In the genomic region with DNA sequence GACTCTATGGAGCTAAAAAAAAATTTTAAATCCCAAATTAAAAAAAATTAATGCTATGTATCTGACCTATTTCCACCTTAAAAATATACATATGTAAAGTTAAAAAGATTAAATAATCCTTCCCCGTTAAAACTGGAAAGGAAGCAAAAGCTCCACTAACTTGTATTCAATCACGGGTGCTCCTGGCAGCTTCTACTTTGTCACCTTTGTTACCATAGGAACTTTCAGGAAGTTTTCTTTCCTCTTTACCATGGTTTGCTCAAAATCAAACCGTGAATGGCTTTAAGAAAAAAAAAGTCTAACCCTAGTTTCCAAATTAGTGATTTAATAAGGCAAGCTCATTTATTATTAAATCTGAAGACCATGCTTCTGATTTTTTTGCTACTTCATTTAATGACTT, we compare ENCODE assay signal across 21 cellular contexts. TPM values are rescaled to one million over a fixed set of nuclear protein-coding genes. Genes with fewer than 3 reads are reported as not detected.
"Had no signal": no experiment of that assay in that cellular context is flagged by ENCODE, and none has a peak within 500 bp of the region (broad histone marks: within the 10 kb centered on the region; RNA-seq: fewer than 3 reads in every experiment).

No MANE protein-coding gene starts in this region.

- H3K27ac Mint-ChIP-seq: activated CD4-positive, alpha-beta memory T cell treated with anti-CD3 and anti-CD28 coated beads for 36 hours; activated naive CD4-positive, alpha-beta T cell treated with anti-CD3 and anti-CD28 coated beads, Interleukin-2, amount 50 U/mL, for 72 hours; activated T-helper 1 cell treated with anti-CD3 and anti-CD28 coated beads, Interleukin-12 subunit alpha, Interleukin-12 subunit beta, Interleukin-2, Interleukin-4 antibody, amounts not matched to agents 30 ng/mL and 10 ng/mL and 1 ng/mL, durations not matched to agents 14 hours and 24 hours and 36 hours; natural killer cell treated with Interleukin-12 subunit alpha and Interleukin-12 subunit beta and Interleukin-15 and Interleukin-18, amount 100 ng/mL, for 72 hours; stimulated activated naive CD8-positive, alpha-beta T cell treated with anti-CD3 and anti-CD28 coated beads, Interleukin-15, amount 100 ng/mL, for 72 hours had no signal

- H3K9me3 Mint-ChIP-seq: activated CD4-positive, alpha-beta memory T cell treated with anti-CD3 and anti-CD28 coated beads for 36 hours; activated naive CD4-positive, alpha-beta T cell treated with anti-CD3 and anti-CD28 coated beads, Interleukin-2, amount 50 U/mL, for 72 hours; activated T-helper 1 cell treated with anti-CD3 and anti-CD28 coated beads, Interleukin-12 subunit alpha, Interleukin-12 subunit beta, Interleukin-2, Interleukin-4 antibody, amounts not matched to agents 30 ng/mL and 10 ng/mL and 1 ng/mL, durations not matched to agents 14 hours and 24 hours and 36 hours; natural killer cell treated with Interleukin-12 subunit alpha and Interleukin-12 subunit beta and Interleukin-15 and Interleukin-18, amount 100 ng/mL, for 72 hours; stimulated activated naive CD8-positive, alpha-beta T cell treated with anti-CD3 and anti-CD28 coated beads, Interleukin-15, amount 100 ng/mL, for 72 hours had no signal

- H3K4me3 ChIP-seq: adrenal gland, dorsolateral prefrontal cortex, heart right ventricle, sigmoid colon, suprapubic skin, vagina had no signal

- H3K36me3 ChIP-seq: adrenal gland, heart right ventricle, neutrophil, sigmoid colon, suprapubic skin, vagina had no signal

- H3K4me3 Mint-ChIP-seq: activated CD4-positive, alpha-beta memory T cell treated with anti-CD3 and anti-CD28 coated beads for 36 hours; activated T-helper 1 cell treated with anti-CD3 and anti-CD28 coated beads, Interleukin-12 subunit alpha, Interleukin-12 subunit beta, Interleukin-2, Interleukin-4 antibody, amounts not matched to agents 30 ng/mL and 10 ng/mL and 1 ng/mL, durations not matched to agents 14 hours and 24 hours and 36 hours; natural killer cell treated with Interleukin-12 subunit alpha and Interleukin-12 subunit beta and Interleukin-15 and Interleukin-18, amount 100 ng/mL, for 72 hours; stimulated activated naive CD8-positive, alpha-beta T cell treated with anti-CD3 and anti-CD28 coated beads, Interleukin-15, amount 100 ng/mL, for 72 hours; T-helper 17 cell had no signal

- H3K27ac ChIP-seq: adrenal gland, dorsolateral prefrontal cortex, heart right ventricle, neutrophil, sigmoid colon, suprapubic skin, vagina, WERI-Rb-1 had no signal

- ATAC-seq: activated naive CD4-positive, alpha-beta T cell treated with anti-CD3 and anti-CD28 coated beads, Interleukin-2, amount 50 U/mL, for 72 hours; esophagus mucosa; heart right ventricle; left cardiac atrium; natural killer cell treated with Interleukin-12 subunit alpha and Interleukin-12 subunit beta and Interleukin-15 and Interleukin-18, amount 100 ng/mL, for 72 hours; stimulated activated naive CD8-positive, alpha-beta T cell treated with anti-CD3 and anti-CD28 coated beads, Interleukin-15, amount 100 ng/mL, for 72 hours; T-helper 17 cell had no signal

- H3K27me3 ChIP-seq: adrenal gland, dorsolateral prefrontal cortex, heart right ventricle, sigmoid colon, suprapubic skin, vagina had no signal

- H3K36me3 Mint-ChIP-seq: natural killer cell treated with Interleukin-12 subunit alpha and Interleukin-12 subunit beta and Interleukin-15 and Interleukin-18, amount 100 ng/mL, for 72 hours had no signal

- H3K27me3 Mint-ChIP-seq: activated CD4-positive, alpha-beta memory T cell treated with anti-CD3 and anti-CD28 coated beads for 36 hours; natural killer cell treated with Interleukin-12 subunit alpha and Interleukin-12 subunit beta and Interleukin-15 and Interleukin-18, amount 100 ng/mL, for 72 hours; stimulated activated naive CD8-positive, alpha-beta T cell treated with anti-CD3 and anti-CD28 coated beads, Interleukin-15, amount 100 ng/mL, for 72 hours; T-helper 17 cell had no signal

- DNase-seq: activated CD4-positive, alpha-beta memory T cell treated with anti-CD3 and anti-CD28 coated beads for 36 hours; activated CD4-positive, alpha-beta T cell treated with anti-CD3 and anti-CD28 coated beads for 4 hours; activated gamma-delta T cell treated with Interleukin-2 at 50 U/mL for 16 hours; activated T-cell treated with anti-CD3 and anti-CD28 coated beads for 4 hours; adrenal gland; dorsolateral prefrontal cortex; heart right ventricle; left cardiac atrium; sigmoid colon; stimulated activated CD4-positive, alpha-beta T cell treated with anti-CD3 and anti-CD28 coated beads, Interleukin-2, amount 100 ng/mL, for 24 hours; stimulated activated naive CD8-positive, alpha-beta T cell treated with anti-CD3 and anti-CD28 coated beads, Interleukin-15, amount 100 ng/mL, for 72 hours; T-helper 17 cell; trophoblast cell; WERI-Rb-1 had no signal

- H3K9me3 ChIP-seq: adrenal gland, heart right ventricle, neutrophil, sigmoid colon, suprapubic skin, vagina had no signal

RNA-seq across cellular contexts. Expression of a gene that starts 3.7 kb away (rescaled TPM):
- total RNA-seq: activated CD4-positive, alpha-beta memory T cell treated with anti-CD3 and anti-CD28 coated beads for 36 hours; activated naive CD4-positive, alpha-beta T cell treated with anti-CD3 and anti-CD28 coated beads, Interleukin-2, amount 50 U/mL, for 72 hours; activated T-helper 1 cell treated with anti-CD3 and anti-CD28 coated beads, Interleukin-12 subunit alpha, Interleukin-12 subunit beta, Interleukin-2, Interleukin-4 antibody, amounts not matched to agents 30 ng/mL and 10 ng/mL and 1 ng/mL, durations not matched to agents 14 hours and 24 hours and 36 hours; natural killer cell treated with Interleukin-12 subunit alpha and Interleukin-12 subunit beta and Interleukin-15 and Interleukin-18, amount 100 ng/mL, for 72 hours; T-helper 17 cell; vagina had no signal
